15 cellular contexts compared by ENCODE assay signal in genomic region chr6:40804905-40805304, GRCh38.
DNase-seq lines count a peak whose midpoint lies in the region; ATAC-seq and TF ChIP-seq lines count a peak whose summit lies in the region.
"Had no signal": no experiment of that assay in that cellular context is flagged by ENCODE, and none has a peak within 500 bp of the region (broad histone marks: within the 10 kb centered on the region; RNA-seq: fewer than 3 reads in every experiment).

No MANE protein-coding gene starts in this region.

- no peaks in the 10 kb centered on the region for H3K36me3 Mint-ChIP-seq in HFFc6 (ENCODE audit: low read depth)
- H3K36me3 Mint-ChIP-seq in nephron progenitor cell (ENCODE audit: low read depth): no peaks in the 10 kb centered on the region
- no peaks in the 10 kb centered on the region for H3K36me3 Mint-ChIP-seq in CD14-positive monocyte

- no peak for ATAC-seq in GM18868 (IDR thresholded peaks at IDR 0.05; ENCODE audit: unreplicated experiment)
- ATAC-seq: left lobe of liver had no signal

- H3K27ac Mint-ChIP-seq in HFFc6 (no peak overlapping the region), nephron progenitor cell (no peak overlapping the region), CD14-positive monocyte (peak overlapping the region in 2 of 7 donors; percentile 44 to 71)
- H3K27ac Mint-ChIP-seq: activated CD4-positive, alpha-beta memory T cell treated with anti-CD3 and anti-CD28 coated beads, Interleukin-2, amount 10 ng/mL, durations not matched to agents 7 days and 5 days had no signal

- peak; percentile 20 for DNase-seq in ELR (ENCODE audit: low read depth)
- no peak for DNase-seq in HFFc6
- peak; percentile 6 for DNase-seq in choroid plexus epithelial cell (ENCODE audit: low read depth)
- no peak for DNase-seq in nephron progenitor cell
- no peak for DNase-seq in activated gamma-delta T cell (lab: John Stamatoyannopoulos, UW)
- no peak for DNase-seq in CD14-positive monocyte (ENCODE audit: low spot score)
- DNase-seq in NCI-H446 (lab: John Stamatoyannopoulos, UW): no peak
- DNase-seq: activated CD4-positive, alpha-beta memory T cell treated with anti-CD3 and anti-CD28 coated beads, Interleukin-2, amount 10 ng/mL, durations not matched to agents 7 days and 5 days; activated gamma-delta T cell treated with Interleukin-2 at 50 U/mL for 16 hours; DMS153; NCI-H1930; stimulated activated CD4-positive, alpha-beta T cell treated with anti-CD3 and anti-CD28 coated beads, Interleukin-12 subunit alpha, Interleukin-12 subunit beta, amount 100 ng/mL, for 4 hours; T-helper 1 cell had no signal

- peak; percentile 69 for TF ChIP-seq CTCF in HFFc6 (IDR thresholded peaks at IDR 0.05)
- peak; percentile 63 for TF ChIP-seq CTCF in choroid plexus epithelial cell (conservative IDR thresholded peaks at IDR 0.05; ENCODE audit: low read depth, low read length)
- peak; percentile 27 for TF ChIP-seq CTCF in nephron progenitor cell (IDR thresholded peaks at IDR 0.05)
- no peak for TF ChIP-seq CTCF in CD14-positive monocyte (IDR thresholded peaks at IDR 0.05)

- H3K9me3 Mint-ChIP-seq in HFFc6 (no peaks in the 10 kb centered on the region), nephron progenitor cell (no peaks in the 10 kb centered on the region), CD14-positive monocyte (peaks cover 0 to 3% (median 0%) of the 10 kb centered on the region in 7 donors)
- H3K9me3 Mint-ChIP-seq: activated CD4-positive, alpha-beta memory T cell treated with anti-CD3 and anti-CD28 coated beads, Interleukin-2, amount 10 ng/mL, durations not matched to agents 7 days and 5 days had no signal

- H3K4me3 ChIP-seq in choroid plexus epithelial cell (ENCODE audit: low read depth, low read length): no peak overlapping the region

- H3K4me3 Mint-ChIP-seq in HFFc6 (no peak overlapping the region), nephron progenitor cell (no peak overlapping the region), CD14-positive monocyte (no peak overlapping the region)
- H3K4me3 Mint-ChIP-seq: activated CD4-positive, alpha-beta memory T cell treated with anti-CD3 and anti-CD28 coated beads, Interleukin-2, amount 10 ng/mL, durations not matched to agents 7 days and 5 days had no signal

- H3K4me1 Mint-ChIP-seq in HFFc6 (ENCODE audit: low read depth): peaks cover 29% of the 10 kb centered on the region
- no peaks in the 10 kb centered on the region for H3K4me1 Mint-ChIP-seq in nephron progenitor cell
- peaks cover 53% of the 10 kb centered on the region for H3K4me1 Mint-ChIP-seq in CD14-positive monocyte
- H3K4me1 Mint-ChIP-seq: activated CD4-positive, alpha-beta memory T cell treated with anti-CD3 and anti-CD28 coated beads, Interleukin-2, amount 10 ng/mL, durations not matched to agents 7 days and 5 days had no signal

- intact Hi-C loops in CD14-positive monocyte (cut with micrococcal nuclease): no loop called here

- peaks cover 5% of the 10 kb centered on the region for H3K27me3 Mint-ChIP-seq in HFFc6 (ENCODE audit: insufficient read depth)
- H3K27me3 Mint-ChIP-seq in nephron progenitor cell (ENCODE audit: low read depth, poor library complexity): peaks cover 3% of the 10 kb centered on the region
- H3K27me3 Mint-ChIP-seq in CD14-positive monocyte (ENCODE audit: low read depth in 3 of 3): peaks cover 0 to 4% (median 3%) of the 10 kb centered on the region in 3 donors
- H3K27me3 Mint-ChIP-seq: activated CD4-positive, alpha-beta memory T cell treated with anti-CD3 and anti-CD28 coated beads, Interleukin-2, amount 10 ng/mL, durations not matched to agents 7 days and 5 days had no signal

Comparison
In these comparisons a context has a peak if more than half of its experiments do, and no peak if none do; other contexts are left out.
1. DNase-seq: peak in ELR (single experiment) and choroid plexus epithelial cell (single experiment); none in HFFc6 (single experiment), nephron progenitor cell (single experiment), activated gamma-delta T cell (single experiment), CD14-positive monocyte (single experiment) and NCI-H446 (0 of 2).